In the genomic region with DNA sequence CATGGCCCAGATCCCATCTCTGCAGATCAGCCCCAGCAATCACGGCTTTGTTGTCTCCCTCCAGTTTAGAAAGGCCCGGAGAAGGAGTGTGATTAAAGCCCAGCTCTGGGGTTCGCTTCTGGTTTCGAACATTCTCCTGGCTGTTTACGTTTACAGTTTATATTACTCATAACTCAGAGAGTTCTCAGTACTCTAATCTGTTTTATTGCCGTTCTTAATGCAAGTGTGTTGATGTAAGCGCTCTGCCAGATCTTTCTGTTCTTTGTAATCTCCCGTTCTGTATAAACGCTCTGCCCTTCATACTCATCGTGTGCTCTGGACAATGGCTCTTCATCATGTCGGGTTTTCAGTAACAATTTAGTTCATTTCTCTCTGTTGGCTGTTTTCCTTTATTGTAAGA, we compare ENCODE assay signal across 25 cellular contexts.
DNase-seq lines count a peak whose midpoint lies in the region; ATAC-seq and TF ChIP-seq lines count a peak whose summit lies in the region.
"Had no signal": no experiment of that assay in that cellular context is flagged by ENCODE, and none has a peak within 500 bp of the region (broad histone marks: within the 10 kb centered on the region; RNA-seq: fewer than 3 reads in every experiment).

No MANE protein-coding gene starts in this region.

- H3K27ac ChIP-seq in layer of hippocampus (ENCODE audit: low read depth, low read length), result peak overlapping the region; percentile 68
- peak overlapping the region; percentile 71 for H3K27ac ChIP-seq in substantia nigra (ENCODE audit: low read depth, low read length, poor library complexity, severe bottlenecking)

- TF ChIP-seq CTCF in omental fat pad (IDR thresholded peaks at IDR 0.05), result no peak

- no peaks in the 10 kb centered on the region for H3K9me3 ChIP-seq in T-helper 17 cell (ENCODE audit: control insufficient read depth, low read length, poor library complexity, severe bottlenecking)
- H3K9me3 ChIP-seq: Peyer's patch had no signal

- H3K4me1 Mint-ChIP-seq in T-helper 17 cell, result peaks cover 5% of the 10 kb centered on the region
- H3K4me1 Mint-ChIP-seq: WTC11 had no signal

- H3K27ac Mint-ChIP-seq in T-helper 17 cell, result no peak overlapping the region
- H3K27ac Mint-ChIP-seq: CD4-positive, CD25-positive, alpha-beta regulatory T cell; dendritic cell treated with granulocyte-macrophage colony-stimulating factor and Interleukin-4, amounts not matched to agents 40 ng/mL and 50 ng/mL, for 4 days; natural killer cell treated with Interleukin-12 subunit alpha and Interleukin-12 subunit beta and Interleukin-15 and Interleukin-18, amount 100 ng/mL, for 72 hours; stimulated activated naive CD8-positive, alpha-beta T cell treated with anti-CD3 and anti-CD28 coated beads, Interleukin-15, amount 100 ng/mL, for 72 hours; T-helper 2 cell treated with Interferon-gamma antibody and Interleukin-4, amounts not matched to agents 5 μg/mL and 100 μg/mL, for 36 hours; WTC11 had no signal

- H3K27me3 ChIP-seq in layer of hippocampus (ENCODE audit: control insufficient read depth, insufficient read depth, low read length), result no peaks in the 10 kb centered on the region
- H3K27me3 ChIP-seq: Peyer's patch had no signal

- peaks cover 62% of the 10 kb centered on the region for H3K27me3 Mint-ChIP-seq in T-helper 17 cell

- DNase-seq in ELR (ENCODE audit: low read depth) (peak; percentile 76), amniotic epithelial cell (ENCODE audit: low read depth) (peak; percentile 96), substantia nigra (lab: John Stamatoyannopoulos, UW) (no peak), T-helper 17 cell (no peak), NCI-H1930 (lab: John Stamatoyannopoulos, UW) (no peak), omental fat pad (ENCODE audit: low spot score) (no peak)
- DNase-seq: activated CD4-positive, alpha-beta T cell treated with anti-CD3 and anti-CD28 coated beads, Interleukin-2, amount 50 U/mL, for 4 hours; activated gamma-delta T cell treated with Interleukin-2 at 50 U/mL for 16 hours; CD4-positive, CD25-positive, alpha-beta regulatory T cell; DMS 273 treated with DMSO at 0.1 percent for 48 hours; GDM1; KBM-7; mesendoderm; NCI-H2029 treated with DMSO at 0.1 percent for 48 hours; NCI-H510A; Peyer's patch; posterior cingulate gyrus; stimulated activated CD4-positive, alpha-beta T cell treated with anti-CD3 and anti-CD28 coated beads, Interleukin-4, amount 100 ng/mL, for 4 hours; stimulated activated naive CD8-positive, alpha-beta T cell treated with anti-CD3 and anti-CD28 coated beads, Interleukin-15, amount 100 ng/mL, for 72 hours had no signal

- no peak overlapping the region for H3K4me3 Mint-ChIP-seq in T-helper 17 cell
- H3K4me3 Mint-ChIP-seq: CD4-positive, CD25-positive, alpha-beta regulatory T cell; dendritic cell treated with granulocyte-macrophage colony-stimulating factor and Interleukin-4, amounts not matched to agents 40 ng/mL and 50 ng/mL, for 4 days; natural killer cell treated with Interleukin-12 subunit alpha and Interleukin-12 subunit beta and Interleukin-15 and Interleukin-18, amount 100 ng/mL, for 72 hours; stimulated activated naive CD8-positive, alpha-beta T cell treated with anti-CD3 and anti-CD28 coated beads, Interleukin-15, amount 100 ng/mL, for 72 hours; T-helper 2 cell treated with Interferon-gamma antibody and Interleukin-4, amounts not matched to agents 5 μg/mL and 100 μg/mL, for 36 hours; WTC11 had no signal

- peaks cover 8% of the 10 kb centered on the region for H3K36me3 Mint-ChIP-seq in T-helper 17 cell (ENCODE audit: low read depth)
- H3K36me3 Mint-ChIP-seq: CD4-positive, CD25-positive, alpha-beta regulatory T cell; natural killer cell treated with Interleukin-12 subunit alpha and Interleukin-12 subunit beta and Interleukin-15 and Interleukin-18, amount 100 ng/mL, for 72 hours; WTC11 had no signal

- ATAC-seq in T-helper 17 cell (no peak), HG02763 (IDR thresholded peaks at IDR 0.05; ENCODE audit: unreplicated experiment) (no peak), omental fat pad (ENCODE audit: low FRiP score) (no peak)
- ATAC-seq: natural killer cell treated with Interleukin-12 subunit alpha and Interleukin-12 subunit beta and Interleukin-15 and Interleukin-18, amount 100 ng/mL, for 72 hours; stimulated activated naive CD8-positive, alpha-beta T cell treated with anti-CD3 and anti-CD28 coated beads, Interleukin-15, amount 100 ng/mL, for 72 hours; WTC11 had no signal

Comparison
In these comparisons a context has a peak if more than half of its experiments do, and no peak if none do; other contexts are left out.
1. DNase-seq: peak in ELR (single experiment) and amniotic epithelial cell (single experiment); none in substantia nigra (0 of 49), T-helper 17 cell (0 of 3), NCI-H1930 (0 of 2) and omental fat pad (single experiment).